1 cellular context compared by ENCODE assay signal in genomic region chr11:125701858-125702621, GRCh38.
TF ChIP-seq lines count a peak whose summit lies in the region.

No MANE protein-coding gene starts in this region.

TF ChIP-seq in HEK293T, 16 proteins besides CTCF, POLR2A, EP300 and RAD21 (continued from another document):
- no peak for TF ChIP-seq PKNOX1 (IDR thresholded peaks at IDR 0.05)
- TF ChIP-seq ZNF384 (IDR thresholded peaks at IDR 0.05): no peak
- no peak for TF ChIP-seq ELF4 (IDR thresholded peaks at IDR 0.05)
- TF ChIP-seq FOXK2 (IDR thresholded peaks at IDR 0.05): no peak
- TF ChIP-seq BHLHE40 (IDR thresholded peaks at IDR 0.05; ENCODE audit: borderline replicate concordance): no peak
- no peak for TF ChIP-seq FOXM1 (IDR thresholded peaks at IDR 0.05; ENCODE audit: borderline replicate concordance)
- no peak for TF ChIP-seq LEF1 (IDR thresholded peaks at IDR 0.05; ENCODE audit: borderline replicate concordance)
- no peak for TF ChIP-seq CTBP1 (IDR thresholded peaks at IDR 0.05; ENCODE audit: borderline replicate concordance)
- TF ChIP-seq TARDBP (IDR thresholded peaks at IDR 0.05): no peak
- no peak for TF ChIP-seq L3MBTL2 (conservative IDR thresholded peaks at IDR 0.05)
